ENCODE assay signal across 10 cellular contexts in the genomic region with DNA sequence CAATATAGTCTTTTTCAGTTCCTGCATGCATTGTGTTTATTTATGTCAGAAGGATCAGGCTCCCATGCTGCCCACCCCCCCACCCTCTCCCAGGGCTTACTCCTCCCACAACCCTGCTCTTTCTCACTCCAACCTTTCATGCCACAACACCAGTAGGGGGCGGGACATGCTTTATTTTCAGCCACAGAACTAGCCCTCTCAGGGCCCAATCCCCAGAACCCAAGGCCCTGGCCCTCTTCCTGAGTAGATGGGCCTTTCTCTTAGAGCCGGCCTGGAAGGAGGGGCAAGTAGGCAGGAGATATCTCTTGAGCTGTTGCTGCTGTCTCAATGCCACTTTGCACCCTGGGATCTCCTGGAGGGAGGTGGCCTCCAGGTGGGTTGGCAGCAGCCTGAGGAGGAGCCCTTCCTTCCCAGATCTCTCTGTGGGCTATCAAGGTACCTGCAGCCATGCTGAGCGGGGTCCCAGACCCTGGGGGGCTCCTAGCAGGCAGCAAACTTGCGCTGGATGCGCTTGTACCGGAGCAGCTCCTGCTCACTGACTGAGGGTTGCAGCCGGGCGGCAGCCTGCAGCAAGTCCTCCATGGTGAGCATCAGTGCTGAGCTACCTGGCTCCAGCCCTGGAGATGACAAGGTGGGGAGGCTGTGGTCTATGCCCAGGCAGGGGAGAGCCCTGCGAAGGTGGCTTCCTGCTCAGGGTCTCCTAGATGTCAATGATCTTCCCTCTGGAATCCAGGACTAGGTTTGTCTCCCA. TPM values are rescaled to one million over a fixed set of nuclear protein-coding genes. Genes with fewer than 3 reads are reported as not detected.
DNase-seq lines count a peak whose midpoint lies in the region; ATAC-seq and TF ChIP-seq lines count a peak whose summit lies in the region.
"Had no signal": no experiment of that assay in that cellular context is flagged by ENCODE, and none has a peak within 500 bp of the region (broad histone marks: within the 10 kb centered on the region; RNA-seq: fewer than 3 reads in every experiment).

No MANE protein-coding gene starts in this region.

- no peaks in the 10 kb centered on the region for H3K27me3 ChIP-seq in Caco-2 (replicated peaks; ENCODE audit: control insufficient read depth, insufficient read depth, low read length)

- CTCF ChIA-PET in Caco-2 (lab: Charles Lee), result interaction anchor here (0.5 to 0.7 kb wide), 2 partner anchors 26 to 115 kb away, joined by 3 read pairs; no protein-coding TSS in a partner anchor
- CTCF ChIA-PET in HEK293T (lab: Yijun Ruan, JAX), result interaction anchor here (0.8 to 1.1 kb wide), 2 partner anchors 11 to 179 kb away, joined by 3 read pairs; no protein-coding TSS in a partner anchor

- TF ChIP-seq CTCF in Caco-2 (IDR thresholded peaks at IDR 0.05; ENCODE audit: insufficient read depth in 1 of 2, low read depth in 1 of 2, low read length in 1 of 2, severe bottlenecking in 1 of 2, unreplicated experiment in 1 of 2), result peak in 1 of 2 experiments; percentile 39
- TF ChIP-seq CTCF in fibroblast of mammary gland (conservative IDR thresholded peaks at IDR 0.05; ENCODE audit: control insufficient read depth, insufficient read depth, low read depth, low read length), result peak; percentile 28

- BruUV-seq in Caco-2 (replicated peaks; lab: Mats Ljungman, UMichigan), result no TSS peak

- H3K4me3 Mint-ChIP-seq in Caco-2 (ENCODE audit: unreplicated experiment), result no peak overlapping the region
- H3K4me3 Mint-ChIP-seq: stimulated activated naive CD8-positive, alpha-beta T cell treated with anti-CD3 and anti-CD28 coated beads, Interleukin-15, Interleukin-2, amounts not matched to agents 100 ng/mL and 50 ng/mL, for 24 hours had no signal

- no peaks in the 10 kb centered on the region for H3K36me3 ChIP-seq in Caco-2 (ENCODE audit: control insufficient read depth, insufficient read depth, low read length)

- H3K27ac Mint-ChIP-seq in Caco-2 (ENCODE audit: unreplicated experiment), result no peak overlapping the region
- H3K27ac Mint-ChIP-seq: stimulated activated naive CD8-positive, alpha-beta T cell treated with anti-CD3 and anti-CD28 coated beads, Interleukin-15, Interleukin-2, amounts not matched to agents 100 ng/mL and 50 ng/mL, for 24 hours had no signal

- peaks cover 7% of the 10 kb centered on the region for H3K4me1 Mint-ChIP-seq in Caco-2 (ENCODE audit: low read depth, unreplicated experiment)

- peak; percentile 83 for ATAC-seq in SK-N-SH treated with all-trans-retinoic acid at 6 μM for 48 hours
- no peak for ATAC-seq in GM19395 (IDR thresholded peaks at IDR 0.05; ENCODE audit: unreplicated experiment)
- ATAC-seq in HG03139 (IDR thresholded peaks at IDR 0.05; ENCODE audit: unreplicated experiment), result no peak
- no peak for ATAC-seq in HG03135 (IDR thresholded peaks at IDR 0.05; ENCODE audit: unreplicated experiment)

- H3K27me3 Mint-ChIP-seq in Caco-2 (ENCODE audit: insufficient read depth, unreplicated experiment), result no peaks in the 10 kb centered on the region
- H3K27me3 Mint-ChIP-seq: stimulated activated naive CD8-positive, alpha-beta T cell treated with anti-CD3 and anti-CD28 coated beads, Interleukin-15, Interleukin-2, amounts not matched to agents 100 ng/mL and 50 ng/mL, for 24 hours had no signal

- POLR2A ChIA-PET in Caco-2 (lab: Charles Lee), result interaction anchor here (0.7 to 1.8 kb wide), 4 partner anchors 15 to 465 kb away, joined by 3 to 8 read pairs (median 4); partner anchors contain the start of genes PEX6 and PPP2R5D
- POLR2A ChIA-PET in HEK293T (lab: Yijun Ruan, JAX), result interaction anchor here (1.4 to 2.5 kb wide), 4 partner anchors 15 to 50 kb away, joined by 3 to 22 read pairs (median 8); partner anchors contain the start of genes CNPY3, KLHDC3, MEA1 and PEX6

- H3K9me3 ChIP-seq in Caco-2, result no peaks in the 10 kb centered on the region

- H3K36me3 Mint-ChIP-seq in Caco-2 (ENCODE audit: insufficient read depth, unreplicated experiment), result peaks cover 10% of the 10 kb centered on the region

- H3K4me3 ChIP-seq in Caco-2 (ENCODE audit: low read depth, low read length) (no peak overlapping the region), fibroblast of mammary gland (ENCODE audit: control insufficient read depth, low read depth, low read length) (no peak overlapping the region)

- DNase-seq in Caco-2 (peak; percentile 49 to 61), HEK293T (ENCODE audit: extremely low spot score) (peak; percentile 76), fibroblast of mammary gland (ENCODE audit: low read depth) (peak; percentile 61), NCI-H2029 treated with DMSO at 0.1 percent for 48 hours (lab: John Stamatoyannopoulos, UW) (no peak)

- H3K4me1 ChIP-seq in Caco-2, result no peaks in the 10 kb centered on the region

- no peaks in the 10 kb centered on the region for H3K9me3 Mint-ChIP-seq in Caco-2 (ENCODE audit: unreplicated experiment)
- H3K9me3 Mint-ChIP-seq: stimulated activated naive CD8-positive, alpha-beta T cell treated with anti-CD3 and anti-CD28 coated beads, Interleukin-15, Interleukin-2, amounts not matched to agents 100 ng/mL and 50 ng/mL, for 24 hours had no signal

- intact Hi-C loops in Caco-2 (cut with micrococcal nuclease; ENCODE audit: unreplicated experiment), result no loop called here

TF ChIP-seq in HEK293T, 16 proteins besides CTCF, POLR2A, EP300 and RAD21:
- TF ChIP-seq BHLHE40 (IDR thresholded peaks at IDR 0.05; ENCODE audit: borderline replicate concordance), result no peak

TF ChIP-seq in SK-N-SH treated with all-trans-retinoic acid at 6 μM for 48 hours, 23 proteins besides CTCF, POLR2A, EP300 and RAD21:
- no peak for TF ChIP-seq ARNTL (CRISPR knock-in tag; IDR thresholded peaks at IDR 0.05; ENCODE audit: borderline replicate concordance, low read depth)
- no peak for TF ChIP-seq OSR1 (CRISPR knock-in tag; IDR thresholded peaks at IDR 0.05)
- no peak for TF ChIP-seq BACH2 (CRISPR knock-in tag; IDR thresholded peaks at IDR 0.05; ENCODE audit: borderline replicate concordance)
- TF ChIP-seq TSHZ2 (CRISPR knock-in tag; IDR thresholded peaks at IDR 0.05), result no peak
TF ChIP-seq in SK-N-SH treated with all-trans-retinoic acid at 6 μM for 48 hours: peak in this region for 0.

RNA-seq across cellular contexts. Expression of gene GNMT, which starts 3.5 kb away (rescaled TPM):
- total RNA-seq in Caco-2 (2022), result not detected in 2 replicates
- total RNA-seq: NCI-H460 had no signal

RNA-seq across cellular contexts. Expression of gene PEX6, which starts 15.0 kb away (rescaled TPM):
- 6.9 and 8.2 TPM in 2 replicates for total RNA-seq in Caco-2 (2022)

RNA-seq across cellular contexts. Expression of gene PPP2R5D, which starts 20.3 kb away (rescaled TPM):
- 44.4 and 45.0 TPM in 2 replicates for total RNA-seq in Caco-2 (2022)

RNA-seq across cellular contexts. Expression of gene CNPY3, which starts 34.8 kb away (rescaled TPM):
- 49.2 and 56.1 TPM in 2 replicates for total RNA-seq in Caco-2 (2022)

RNA-seq across cellular contexts. Expression of gene PTCRA, which starts 48.2 kb away (rescaled TPM):
- total RNA-seq in Caco-2 (2022), result not detected in 2 replicates
- total RNA-seq: NCI-H460 had no signal
